8 cellular contexts compared by ENCODE assay signal in the genomic region with DNA sequence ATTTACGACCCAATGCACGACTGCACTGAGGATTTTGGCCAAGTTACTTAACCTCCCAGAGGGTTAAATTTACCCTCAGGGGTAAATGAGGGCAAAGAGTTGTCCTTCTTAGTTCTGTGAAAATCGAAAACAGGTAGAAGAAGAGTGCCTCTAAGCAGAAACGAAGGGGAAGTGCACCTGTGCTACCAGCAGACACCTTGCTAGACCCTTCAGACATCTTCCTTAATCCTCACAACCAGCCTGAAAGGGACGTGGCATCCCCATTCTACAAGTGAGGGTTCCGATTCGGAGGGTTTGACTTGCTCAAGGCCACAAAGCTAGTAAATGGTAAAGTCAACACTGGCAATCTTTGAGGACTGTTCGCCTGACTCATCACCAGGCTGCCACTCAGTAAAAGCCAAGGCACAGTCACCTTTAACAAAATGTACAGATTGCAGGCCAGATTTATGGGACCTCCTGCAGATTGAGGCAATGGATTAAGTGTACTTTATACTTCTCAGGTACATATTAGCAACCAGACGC. TPM values are rescaled to one million over a fixed set of nuclear protein-coding genes. Genes with fewer than 3 reads are reported as not detected.
A peak's percentile ranks its signal among the peaks of the same experiment; 100 is the strongest.
DNase-seq lines count a peak whose midpoint lies in the region; ATAC-seq, FAIRE-seq and TF ChIP-seq lines count a peak whose summit lies in the region.

No MANE protein-coding gene starts in this region.

- peak overlapping the region; percentile 34 for H2AFZ ChIP-seq in keratinocyte (ENCODE audit: control insufficient read depth, low read length)

- intact Hi-C loops in posterior vena cava (cut with DNase I), result no loop called here

- no peaks in the 10 kb centered on the region for H4K20me1 ChIP-seq in keratinocyte (ENCODE audit: control insufficient read depth, extremely low read depth, insufficient read depth, low read length)

- TF ChIP-seq CTCF in keratinocyte (optimal IDR thresholded peaks at IDR 0.05 in 1 of 3, IDR thresholded peaks at IDR 0.05 in 1 of 3, conservative IDR thresholded peaks at IDR 0.05 in 1 of 3; ENCODE audit: extremely low read depth in 1 of 3, insufficient read depth in 2 of 3, low read length in 3 of 3), result no peak

- H3K4me2 ChIP-seq in keratinocyte (ENCODE audit: control insufficient read depth, extremely low read depth, insufficient read depth, low read depth, low read length), result peak overlapping the region; percentile 94

- H3K9me3 ChIP-seq in keratinocyte (ENCODE audit: control insufficient read depth, low read depth, low read length), result no peaks in the 10 kb centered on the region

- no peaks in the 10 kb centered on the region for H3K9me1 ChIP-seq in keratinocyte (ENCODE audit: control insufficient read depth, extremely low read depth, insufficient read depth, low read length)

- H3K27me3 ChIP-seq in keratinocyte (ENCODE audit: control insufficient read depth, extremely low read depth, insufficient read depth, low read length), result no peaks in the 10 kb centered on the region

- H3K4me1 ChIP-seq in keratinocyte (ENCODE audit: control insufficient read depth, extremely low read depth, insufficient read depth, low read length), result peaks cover 52% of the 10 kb centered on the region

- DNase-seq in H4 (ENCODE audit: low spot score), result peak; percentile 53
- DNase-seq in NCI-H82 (lab: John Stamatoyannopoulos, UW), result peak; percentile 23
- DNase-seq in keratinocyte (ENCODE audit: low read depth, low spot score), result no peak
- peak; percentile 20 for DNase-seq in stimulated activated naive CD8-positive, alpha-beta T cell treated with anti-CD3 and anti-CD28 coated beads, Interleukin-15, Interleukin-2, amounts not matched to agents 100 U/mL and 50 U/mL, for 24 hours
- no peak for DNase-seq in posterior vena cava (ENCODE audit: low spot score)
- no peak for DNase-seq in NCI-H146 (lab: John Stamatoyannopoulos, UW)

- H3K27ac ChIP-seq in angular gyrus (ENCODE audit: low read depth, low read length), result peak overlapping the region; percentile 95
- H3K27ac ChIP-seq in keratinocyte (ENCODE audit: control insufficient read depth, insufficient read depth, low read length), result peak overlapping the region; percentile 99

- no peak for ATAC-seq in stimulated activated naive CD8-positive, alpha-beta T cell treated with anti-CD3 and anti-CD28 coated beads, Interleukin-15, Interleukin-2, amounts not matched to agents 100 U/mL and 50 U/mL, for 24 hours
- ATAC-seq in HG03108 (IDR thresholded peaks at IDR 0.05; ENCODE audit: unreplicated experiment), result no peak

- H3K36me3 ChIP-seq in keratinocyte (ENCODE audit: control insufficient read depth in 2 of 2, extremely low read depth in 1 of 2, insufficient read depth in 2 of 2, low read length in 2 of 2), result no peaks in the 10 kb centered on the region

- peak overlapping the region; percentile 95 for H3K9ac ChIP-seq in keratinocyte (ENCODE audit: control insufficient read depth, extremely low read depth, insufficient read depth, low read length)

- peak overlapping the region; percentile 38 to 70 (median 57) for H3K4me3 ChIP-seq in keratinocyte (ENCODE audit: control insufficient read depth in 2 of 3, extremely low read depth in 1 of 3, insufficient read depth in 2 of 3, low read depth in 1 of 3, low read length in 3 of 3)

- H3K79me2 ChIP-seq in keratinocyte (ENCODE audit: control insufficient read depth, insufficient read depth, low read length), result no peaks in the 10 kb centered on the region

- dilution Hi-C loops in keratinocyte (cut with MboI; ENCODE audit: extremely low pct_ligation_motif_present, low sequenced_read_pairs), result no loop called here

- FAIRE-seq in keratinocyte (lab: Jason Lieb, UNC), result peak; percentile 84

RNA-seq across cellular contexts. Expression of a gene that starts 1.6 kb away (rescaled TPM):
- 0.15 TPM in 1 of 2 replicates, not detected in the other for total RNA-seq in H4 (2014; rRNA removed; shearing (Covaris generic))
- 0.05 TPM in 1 of 3 replicates, not detected in the others for polyA plus RNA-seq in keratinocyte
- polyA plus RNA-seq in keratinocyte (2011; ENCODE audit: low read depth), result not detected
- polyA plus RNA-seq in keratinocyte (2011; cell fraction: cytosol; rRNA removed), result not detected in 2 replicates
- polyA plus RNA-seq in keratinocyte (2011; cell fraction: nucleus; rRNA removed), result not detected in 2 replicates
- polyA plus RNA-seq in keratinocyte (2012; ENCODE audit: low replicate concordance), result 0.14 and 0.16 TPM in 2 replicates
- polyA minus RNA-seq in keratinocyte, result 0.46 TPM in 1 of 3 replicates, not detected in the others
- polyA minus RNA-seq in keratinocyte (2011; cell fraction: cytosol; rRNA and poly(A)+ RNA removed), result not detected
- not detected in 2 replicates for polyA minus RNA-seq in keratinocyte (2011; cell fraction: nucleus; rRNA and poly(A)+ RNA removed)
- total RNA-seq in posterior vena cava, result not detected

RNA-seq across cellular contexts. Expression of a gene that starts 57.7 kb away (rescaled TPM):
- 3.9 and 5.1 TPM in 2 replicates for total RNA-seq in H4 (2014; rRNA removed; shearing (Covaris generic))
- polyA plus RNA-seq in keratinocyte, result 3.4 to 5.1 TPM (median 4.5 TPM) in 3 replicates
- polyA plus RNA-seq in keratinocyte (2011; ENCODE audit: low read depth), result 1.5 TPM
- polyA plus RNA-seq in keratinocyte (2011; cell fraction: cytosol; rRNA removed), result 1.2 and 1.9 TPM in 2 replicates
- polyA plus RNA-seq in keratinocyte (2011; cell fraction: nucleus; rRNA removed), result 6.5 and 8.5 TPM in 2 replicates
- polyA plus RNA-seq in keratinocyte (2012; ENCODE audit: low replicate concordance), result 2.6 and 3.7 TPM in 2 replicates
- 3.0 to 13.5 TPM (median 13.4 TPM) in 3 replicates for polyA minus RNA-seq in keratinocyte
- polyA minus RNA-seq in keratinocyte (2011; cell fraction: cytosol; rRNA and poly(A)+ RNA removed), result 3.5 TPM
- polyA minus RNA-seq in keratinocyte (2011; cell fraction: nucleus; rRNA and poly(A)+ RNA removed), result 10.1 and 12.3 TPM in 2 replicates
- total RNA-seq in posterior vena cava, result 1 to 10 TPM; 4.5 to 4.9 TPM

Comparison
In these comparisons a context has a peak if more than half of its experiments do, and no peak if none do; other contexts are left out.
1. DNase-seq: peak in H4 (single experiment), NCI-H82 (single experiment) and stimulated activated naive CD8-positive, alpha-beta T cell treated with anti-CD3 and anti-CD28 coated beads, Interleukin-15, Interleukin-2, amounts not matched to agents 100 U/mL and 50 U/mL, for 24 hours (single experiment); none in keratinocyte (single experiment), posterior vena cava (single experiment) and NCI-H146 (single experiment).